Comparison of ENCODE assay signal across 1 cellular context in the genomic region with DNA sequence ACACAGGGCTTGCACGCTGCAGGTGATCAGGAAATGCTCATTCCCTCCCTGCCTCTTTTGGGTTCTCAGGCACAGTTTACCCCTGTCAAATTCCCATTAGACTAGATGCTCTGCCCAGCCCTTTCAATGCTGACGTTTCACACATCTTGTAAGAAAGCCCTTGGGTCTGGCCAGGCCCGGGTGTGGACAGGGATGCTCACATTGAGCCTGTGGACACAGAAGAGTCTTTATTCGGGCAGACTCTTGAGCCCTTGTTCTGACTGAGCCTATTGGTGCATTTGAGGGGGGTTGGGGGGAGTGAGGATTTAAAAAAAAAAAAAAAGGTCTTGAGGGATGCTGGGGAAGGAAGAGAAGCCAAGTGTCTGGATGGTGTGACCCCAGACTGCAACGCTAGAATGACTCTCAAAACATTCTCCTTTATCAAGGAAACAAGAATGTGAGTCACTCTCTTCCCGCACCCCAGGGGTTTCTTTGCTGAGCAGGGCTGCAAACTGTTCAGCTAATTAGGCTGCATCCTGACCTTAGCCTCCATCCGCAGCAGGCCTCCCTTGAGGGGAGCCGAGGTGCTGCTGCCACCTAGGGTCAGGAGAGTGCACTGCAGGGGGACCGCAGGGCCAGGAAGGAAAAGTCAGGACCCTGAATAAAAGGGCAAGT.
TF ChIP-seq lines count a peak whose summit lies in the region.

No MANE protein-coding gene starts in this region.

TF ChIP-seq in HEK293, 187 proteins besides CTCF, POLR2A, EP300 and RAD21 (continued from another document):
- TF ChIP-seq, protein P1, sequence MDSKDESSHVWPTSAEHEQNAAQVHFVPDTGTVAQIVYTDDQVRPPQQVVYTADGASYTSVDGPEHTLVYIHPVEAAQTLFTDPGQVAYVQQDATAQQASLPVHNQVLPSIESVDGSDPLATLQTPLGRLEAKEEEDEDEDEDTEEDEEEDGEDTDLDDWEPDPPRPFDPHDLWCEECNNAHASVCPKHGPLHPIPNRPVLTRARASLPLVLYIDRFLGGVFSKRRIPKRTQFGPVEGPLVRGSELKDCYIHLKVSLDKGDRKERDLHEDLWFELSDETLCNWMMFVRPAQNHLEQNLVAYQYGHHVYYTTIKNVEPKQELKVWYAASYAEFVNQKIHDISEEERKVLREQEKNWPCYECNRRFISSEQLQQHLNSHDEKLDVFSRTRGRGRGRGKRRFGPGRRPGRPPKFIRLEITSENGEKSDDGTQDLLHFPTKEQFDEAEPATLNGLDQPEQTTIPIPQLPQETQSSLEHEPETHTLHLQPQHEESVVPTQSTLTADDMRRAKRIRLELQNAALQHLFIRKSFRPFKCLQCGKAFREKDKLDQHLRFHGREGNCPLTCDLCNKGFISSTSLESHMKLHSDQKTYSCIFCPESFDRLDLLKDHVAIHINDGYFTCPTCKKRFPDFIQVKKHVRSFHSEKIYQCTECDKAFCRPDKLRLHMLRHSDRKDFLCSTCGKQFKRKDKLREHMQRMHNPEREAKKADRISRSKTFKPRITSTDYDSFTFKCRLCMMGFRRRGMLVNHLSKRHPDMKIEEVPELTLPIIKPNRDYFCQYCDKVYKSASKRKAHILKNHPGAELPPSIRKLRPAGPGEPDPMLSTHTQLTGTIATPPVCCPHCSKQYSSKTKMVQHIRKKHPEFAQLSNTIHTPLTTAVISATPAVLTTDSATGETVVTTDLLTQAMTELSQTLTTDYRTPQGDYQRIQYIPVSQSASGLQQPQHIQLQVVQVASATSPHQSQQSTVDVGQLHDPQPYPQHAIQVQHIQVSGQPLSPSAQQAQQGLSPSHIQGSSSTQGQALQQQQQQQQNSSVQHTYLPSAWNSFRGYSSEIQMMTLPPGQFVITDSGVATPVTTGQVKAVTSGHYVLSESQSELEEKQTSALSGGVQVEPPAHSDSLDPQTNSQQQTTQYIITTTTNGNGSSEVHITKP (tag by site-specific recombination; IDR thresholded peaks at IDR 0.05): 0 out of 2 replicates have a peak, but pooled peaks have one; percentile 23
- no peak for TF ChIP-seq WT1 (tag by site-specific recombination; IDR thresholded peaks at IDR 0.05)
- TF ChIP-seq, protein P2, sequence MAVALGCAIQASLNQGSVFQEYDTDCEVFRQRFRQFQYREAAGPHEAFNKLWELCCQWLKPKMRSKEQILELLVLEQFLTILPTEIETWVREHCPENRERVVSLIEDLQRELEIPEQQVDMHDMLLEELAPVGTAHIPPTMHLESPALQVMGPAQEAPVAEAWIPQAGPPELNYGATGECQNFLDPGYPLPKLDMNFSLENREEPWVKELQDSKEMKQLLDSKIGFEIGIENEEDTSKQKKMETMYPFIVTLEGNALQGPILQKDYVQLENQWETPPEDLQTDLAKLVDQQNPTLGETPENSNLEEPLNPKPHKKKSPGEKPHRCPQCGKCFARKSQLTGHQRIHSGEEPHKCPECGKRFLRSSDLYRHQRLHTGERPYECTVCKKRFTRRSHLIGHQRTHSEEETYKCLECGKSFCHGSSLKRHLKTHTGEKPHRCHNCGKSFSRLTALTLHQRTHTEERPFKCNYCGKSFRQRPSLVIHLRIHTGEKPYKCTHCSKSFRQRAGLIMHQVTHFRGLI (tag by site-specific recombination; IDR thresholded peaks at IDR 0.05): no peak; the same call in 1 of the 2 replicates
- TF ChIP-seq, protein P3, sequence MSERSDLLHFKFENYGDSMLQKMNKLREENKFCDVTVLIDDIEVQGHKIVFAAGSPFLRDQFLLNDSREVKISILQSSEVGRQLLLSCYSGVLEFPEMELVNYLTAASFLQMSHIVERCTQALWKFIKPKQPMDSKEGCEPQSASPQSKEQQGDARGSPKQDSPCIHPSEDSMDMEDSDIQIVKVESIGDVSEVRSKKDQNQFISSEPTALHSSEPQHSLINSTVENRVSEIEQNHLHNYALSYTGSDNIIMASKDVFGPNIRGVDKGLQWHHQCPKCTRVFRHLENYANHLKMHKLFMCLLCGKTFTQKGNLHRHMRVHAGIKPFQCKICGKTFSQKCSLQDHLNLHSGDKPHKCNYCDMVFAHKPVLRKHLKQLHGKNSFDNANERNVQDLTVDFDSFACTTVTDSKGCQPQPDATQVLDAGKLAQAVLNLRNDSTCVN (tag by site-specific recombination; optimal IDR thresholded peaks at IDR 0.05): no peak
- no peak for TF ChIP-seq KLF7 (tag by site-specific recombination; IDR thresholded peaks at IDR 0.05; ENCODE audit: borderline replicate concordance)
- TF ChIP-seq ZNF660 (tag by site-specific recombination; IDR thresholded peaks at IDR 0.05): peak; percentile 94
- TF ChIP-seq TRIM28 (IDR thresholded peaks at IDR 0.05; ENCODE audit: borderline replicate concordance, low read length): no peak
- TF ChIP-seq ZNF768 (tag by site-specific recombination; IDR thresholded peaks at IDR 0.05): no peak
- no peak for TF ChIP-seq ZNF266 (tag by site-specific recombination; IDR thresholded peaks at IDR 0.05; ENCODE audit: low read depth)
- no peak for TF ChIP-seq ZNF121 (tag by site-specific recombination; IDR thresholded peaks at IDR 0.05)
- TF ChIP-seq ZNF596 (tag by site-specific recombination; IDR thresholded peaks at IDR 0.05): peak; percentile 57; the same call in 1 of the 2 replicates
- TF ChIP-seq ZBTB17 (tag by site-specific recombination; IDR thresholded peaks at IDR 0.05): peak; percentile 75
- TF ChIP-seq ZNF558 (tag by site-specific recombination; IDR thresholded peaks at IDR 0.05): peak; percentile 38; the same call in 1 of the 2 replicates
- TF ChIP-seq ZNF274 (IDR thresholded peaks at IDR 0.05; ENCODE audit: low read length): no peak
- no peak for TF ChIP-seq ZNF274 (tag by site-specific recombination; IDR thresholded peaks at IDR 0.05; ENCODE audit: borderline replicate concordance)
- TF ChIP-seq ZNF600 (tag by site-specific recombination; IDR thresholded peaks at IDR 0.05): peak; percentile 83
- peak; percentile 57; the same call in 1 of the 2 replicates for TF ChIP-seq MZF1 (tag by site-specific recombination; IDR thresholded peaks at IDR 0.05; ENCODE audit: borderline replicate concordance)
- TF ChIP-seq HOXC10 (CRISPR knock-in tag; IDR thresholded peaks at IDR 0.05): no peak
- TF ChIP-seq, protein P4, sequence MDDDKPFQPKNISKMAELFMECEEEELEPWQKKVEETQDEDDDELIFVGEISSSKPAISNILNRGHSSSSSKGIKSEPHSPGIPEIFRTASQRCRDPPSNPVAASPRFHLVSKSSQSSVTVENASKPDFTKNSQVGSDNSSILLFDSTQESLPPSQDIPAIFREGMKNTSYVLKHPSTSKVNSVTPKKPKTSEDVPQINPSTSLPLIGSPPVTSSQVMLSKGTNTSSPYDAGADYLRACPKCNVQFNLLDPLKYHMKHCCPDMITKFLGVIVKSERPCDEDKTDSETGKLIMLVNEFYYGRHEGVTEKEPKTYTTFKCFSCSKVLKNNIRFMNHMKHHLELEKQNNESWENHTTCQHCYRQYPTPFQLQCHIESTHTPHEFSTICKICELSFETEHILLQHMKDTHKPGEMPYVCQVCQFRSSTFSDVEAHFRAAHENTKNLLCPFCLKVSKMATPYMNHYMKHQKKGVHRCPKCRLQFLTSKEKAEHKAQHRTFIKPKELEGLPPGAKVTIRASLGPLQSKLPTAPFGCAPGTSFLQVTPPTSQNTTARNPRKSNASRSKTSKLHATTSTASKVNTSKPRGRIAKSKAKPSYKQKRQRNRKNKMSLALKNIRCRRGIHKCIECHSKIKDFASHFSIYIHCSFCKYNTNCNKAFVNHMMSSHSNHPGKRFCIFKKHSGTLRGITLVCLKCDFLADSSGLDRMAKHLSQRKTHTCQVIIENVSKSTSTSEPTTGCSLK (tag by site-specific recombination; IDR thresholded peaks at IDR 0.05): no peak
- peak; percentile 29; the same call in 1 of the 2 replicates for TF ChIP-seq ZNF610 (tag by site-specific recombination; IDR thresholded peaks at IDR 0.05; ENCODE audit: borderline replicate concordance)
- no peak for TF ChIP-seq ZNF155 (tag by site-specific recombination; IDR thresholded peaks at IDR 0.05)
- TF ChIP-seq ZNF169 (tag by site-specific recombination; IDR thresholded peaks at IDR 0.05): no peak
- TF ChIP-seq, protein P5, sequence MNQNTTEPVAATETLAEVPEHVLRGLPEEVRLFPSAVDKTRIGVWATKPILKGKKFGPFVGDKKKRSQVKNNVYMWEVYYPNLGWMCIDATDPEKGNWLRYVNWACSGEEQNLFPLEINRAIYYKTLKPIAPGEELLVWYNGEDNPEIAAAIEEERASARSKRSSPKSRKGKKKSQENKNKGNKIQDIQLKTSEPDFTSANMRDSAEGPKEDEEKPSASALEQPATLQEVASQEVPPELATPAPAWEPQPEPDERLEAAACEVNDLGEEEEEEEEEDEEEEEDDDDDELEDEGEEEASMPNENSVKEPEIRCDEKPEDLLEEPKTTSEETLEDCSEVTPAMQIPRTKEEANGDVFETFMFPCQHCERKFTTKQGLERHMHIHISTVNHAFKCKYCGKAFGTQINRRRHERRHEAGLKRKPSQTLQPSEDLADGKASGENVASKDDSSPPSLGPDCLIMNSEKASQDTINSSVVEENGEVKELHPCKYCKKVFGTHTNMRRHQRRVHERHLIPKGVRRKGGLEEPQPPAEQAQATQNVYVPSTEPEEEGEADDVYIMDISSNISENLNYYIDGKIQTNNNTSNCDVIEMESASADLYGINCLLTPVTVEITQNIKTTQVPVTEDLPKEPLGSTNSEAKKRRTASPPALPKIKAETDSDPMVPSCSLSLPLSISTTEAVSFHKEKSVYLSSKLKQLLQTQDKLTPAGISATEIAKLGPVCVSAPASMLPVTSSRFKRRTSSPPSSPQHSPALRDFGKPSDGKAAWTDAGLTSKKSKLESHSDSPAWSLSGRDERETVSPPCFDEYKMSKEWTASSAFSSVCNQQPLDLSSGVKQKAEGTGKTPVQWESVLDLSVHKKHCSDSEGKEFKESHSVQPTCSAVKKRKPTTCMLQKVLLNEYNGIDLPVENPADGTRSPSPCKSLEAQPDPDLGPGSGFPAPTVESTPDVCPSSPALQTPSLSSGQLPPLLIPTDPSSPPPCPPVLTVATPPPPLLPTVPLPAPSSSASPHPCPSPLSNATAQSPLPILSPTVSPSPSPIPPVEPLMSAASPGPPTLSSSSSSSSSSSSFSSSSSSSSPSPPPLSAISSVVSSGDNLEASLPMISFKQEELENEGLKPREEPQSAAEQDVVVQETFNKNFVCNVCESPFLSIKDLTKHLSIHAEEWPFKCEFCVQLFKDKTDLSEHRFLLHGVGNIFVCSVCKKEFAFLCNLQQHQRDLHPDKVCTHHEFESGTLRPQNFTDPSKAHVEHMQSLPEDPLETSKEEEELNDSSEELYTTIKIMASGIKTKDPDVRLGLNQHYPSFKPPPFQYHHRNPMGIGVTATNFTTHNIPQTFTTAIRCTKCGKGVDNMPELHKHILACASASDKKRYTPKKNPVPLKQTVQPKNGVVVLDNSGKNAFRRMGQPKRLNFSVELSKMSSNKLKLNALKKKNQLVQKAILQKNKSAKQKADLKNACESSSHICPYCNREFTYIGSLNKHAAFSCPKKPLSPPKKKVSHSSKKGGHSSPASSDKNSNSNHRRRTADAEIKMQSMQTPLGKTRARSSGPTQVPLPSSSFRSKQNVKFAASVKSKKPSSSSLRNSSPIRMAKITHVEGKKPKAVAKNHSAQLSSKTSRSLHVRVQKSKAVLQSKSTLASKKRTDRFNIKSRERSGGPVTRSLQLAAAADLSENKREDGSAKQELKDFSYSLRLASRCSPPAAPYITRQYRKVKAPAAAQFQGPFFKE (tag by site-specific recombination; IDR thresholded peaks at IDR 0.05; ENCODE audit: borderline replicate concordance): no peak
- TF ChIP-seq ZNF785 (tag by site-specific recombination; IDR thresholded peaks at IDR 0.05): no peak
- TF ChIP-seq ZNF175 (tag by site-specific recombination; IDR thresholded peaks at IDR 0.05): no peak
- 0 out of 2 replicates have a peak, but pooled peaks have one; percentile 31 for TF ChIP-seq ZNF366 (tag by site-specific recombination; conservative IDR thresholded peaks at IDR 0.05)
- no peak for TF ChIP-seq ZSCAN23 (tag by site-specific recombination; IDR thresholded peaks at IDR 0.05)
- no peak for TF ChIP-seq ZNF341 (tag by site-specific recombination; IDR thresholded peaks at IDR 0.05; ENCODE audit: low read depth)
- TF ChIP-seq PRDM1 (tag by site-specific recombination; IDR thresholded peaks at IDR 0.05): 0 out of 2 replicates have a peak, but pooled peaks have one; percentile 53
- no peak for TF ChIP-seq ZNF302 (tag by site-specific recombination; IDR thresholded peaks at IDR 0.05; ENCODE audit: low read depth)
- 0 out of 2 replicates have a peak, but pooled peaks have one; percentile 60 for TF ChIP-seq ZEB2 (tag by site-specific recombination; IDR thresholded peaks at IDR 0.05)
- TF ChIP-seq ZNF146 (tag by site-specific recombination; IDR thresholded peaks at IDR 0.05): no peak
- no peak for TF ChIP-seq ZFHX2 (tag by site-specific recombination; conservative IDR thresholded peaks at IDR 0.05)
- peak; percentile 68 for TF ChIP-seq ZBTB8A (tag by site-specific recombination; IDR thresholded peaks at IDR 0.05)
- peak; percentile 73; the same call in 1 of the 2 replicates for TF ChIP-seq ZNF24 (tag by site-specific recombination; IDR thresholded peaks at IDR 0.05)
- TF ChIP-seq, protein P6, sequence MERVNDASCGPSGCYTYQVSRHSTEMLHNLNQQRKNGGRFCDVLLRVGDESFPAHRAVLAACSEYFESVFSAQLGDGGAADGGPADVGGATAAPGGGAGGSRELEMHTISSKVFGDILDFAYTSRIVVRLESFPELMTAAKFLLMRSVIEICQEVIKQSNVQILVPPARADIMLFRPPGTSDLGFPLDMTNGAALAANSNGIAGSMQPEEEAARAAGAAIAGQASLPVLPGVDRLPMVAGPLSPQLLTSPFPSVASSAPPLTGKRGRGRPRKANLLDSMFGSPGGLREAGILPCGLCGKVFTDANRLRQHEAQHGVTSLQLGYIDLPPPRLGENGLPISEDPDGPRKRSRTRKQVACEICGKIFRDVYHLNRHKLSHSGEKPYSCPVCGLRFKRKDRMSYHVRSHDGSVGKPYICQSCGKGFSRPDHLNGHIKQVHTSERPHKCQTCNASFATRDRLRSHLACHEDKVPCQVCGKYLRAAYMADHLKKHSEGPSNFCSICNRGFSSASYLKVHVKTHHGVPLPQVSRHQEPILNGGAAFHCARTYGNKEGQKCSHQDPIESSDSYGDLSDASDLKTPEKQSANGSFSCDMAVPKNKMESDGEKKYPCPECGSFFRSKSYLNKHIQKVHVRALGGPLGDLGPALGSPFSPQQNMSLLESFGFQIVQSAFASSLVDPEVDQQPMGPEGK (tag by site-specific recombination; IDR thresholded peaks at IDR 0.05): peak; percentile 63; the same call in 1 of the 2 replicates
- TF ChIP-seq, protein P7, sequence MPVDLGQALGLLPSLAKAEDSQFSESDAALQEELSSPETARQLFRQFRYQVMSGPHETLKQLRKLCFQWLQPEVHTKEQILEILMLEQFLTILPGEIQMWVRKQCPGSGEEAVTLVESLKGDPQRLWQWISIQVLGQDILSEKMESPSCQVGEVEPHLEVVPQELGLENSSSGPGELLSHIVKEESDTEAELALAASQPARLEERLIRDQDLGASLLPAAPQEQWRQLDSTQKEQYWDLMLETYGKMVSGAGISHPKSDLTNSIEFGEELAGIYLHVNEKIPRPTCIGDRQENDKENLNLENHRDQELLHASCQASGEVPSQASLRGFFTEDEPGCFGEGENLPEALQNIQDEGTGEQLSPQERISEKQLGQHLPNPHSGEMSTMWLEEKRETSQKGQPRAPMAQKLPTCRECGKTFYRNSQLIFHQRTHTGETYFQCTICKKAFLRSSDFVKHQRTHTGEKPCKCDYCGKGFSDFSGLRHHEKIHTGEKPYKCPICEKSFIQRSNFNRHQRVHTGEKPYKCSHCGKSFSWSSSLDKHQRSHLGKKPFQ (tag by site-specific recombination; IDR thresholded peaks at IDR 0.05): peak; percentile 58; the same call in 1 of the 2 replicates
